ENCODE assay signal across 3 cellular contexts in genomic region chr12:121529184-121529583, GRCh38.
TF ChIP-seq lines count a peak whose summit lies in the region.

No MANE protein-coding gene starts in this region.

TF ChIP-seq in liver, 16 proteins besides CTCF, POLR2A, EP300 and RAD21 (continued from another document):
- TF ChIP-seq FOXA2 (IDR thresholded peaks at IDR 0.05): no peak
- TF ChIP-seq EGR1 (IDR thresholded peaks at IDR 0.05; ENCODE audit: low read depth in 2 of 2): no peak
- TF ChIP-seq YY1 (IDR thresholded peaks at IDR 0.05): no peak
- TF ChIP-seq ATF3 (IDR thresholded peaks at IDR 0.05): no peak
- TF ChIP-seq ZBTB33 (IDR thresholded peaks at IDR 0.05): no peak
- peak; percentile 60 to 67 for TF ChIP-seq RXRA (IDR thresholded peaks at IDR 0.05)
- no peak for TF ChIP-seq JUND (IDR thresholded peaks at IDR 0.05)
- TF ChIP-seq HNF4A (conservative IDR thresholded peaks at IDR 0.05): peak; percentile 73 to 85
- TF ChIP-seq HNF4G (IDR thresholded peaks at IDR 0.05): peak; percentile 51

TF ChIP-seq in HepG2, 621 proteins besides CTCF, POLR2A, EP300 and RAD21:
- no peak for TF ChIP-seq ZBTB39 (CRISPR knock-in tag; IDR thresholded peaks at IDR 0.05)
- no peak for TF ChIP-seq CHD4 (IDR thresholded peaks at IDR 0.05; ENCODE audit: borderline replicate concordance, low read length)
- TF ChIP-seq ZNF382 (CRISPR knock-in tag; IDR thresholded peaks at IDR 0.05; ENCODE audit: borderline replicate concordance): no peak
- no peak for TF ChIP-seq ZNF768 (CRISPR knock-in tag; IDR thresholded peaks at IDR 0.05)
- no peak for TF ChIP-seq SNAPC2 (CRISPR knock-in tag; IDR thresholded peaks at IDR 0.05)
- no peak for TF ChIP-seq ZNF3 (CRISPR knock-in tag; IDR thresholded peaks at IDR 0.05)
- TF ChIP-seq FOXA3 (CRISPR knock-in tag; IDR thresholded peaks at IDR 0.05): no peak
- no peak for TF ChIP-seq TRIM22 (IDR thresholded peaks at IDR 0.05)
- no peak for TF ChIP-seq ZFP36L1 (CRISPR knock-in tag; IDR thresholded peaks at IDR 0.05)
- TF ChIP-seq ZNF557 (CRISPR knock-in tag; IDR thresholded peaks at IDR 0.05): no peak
- no peak for TF ChIP-seq JUND (CRISPR knock-in tag; IDR thresholded peaks at IDR 0.05)

TF ChIP-seq in WTC11, 78 proteins besides CTCF, POLR2A, EP300 and RAD21:
- TF ChIP-seq ZSCAN18 (CRISPR knock-in tag; IDR thresholded peaks at IDR 0.05): no peak
- no peak for TF ChIP-seq FOXP1 (CRISPR knock-in tag; IDR thresholded peaks at IDR 0.05; ENCODE audit: borderline replicate concordance)
- TF ChIP-seq ARID4B (CRISPR knock-in tag; IDR thresholded peaks at IDR 0.05; ENCODE audit: borderline replicate concordance): no peak
- no peak for TF ChIP-seq GTF2I (CRISPR knock-in tag; conservative IDR thresholded peaks at IDR 0.05)
- no peak for TF ChIP-seq NFE2L1 (CRISPR knock-in tag; IDR thresholded peaks at IDR 0.05)
- no peak for TF ChIP-seq STAT6 (CRISPR knock-in tag; conservative IDR thresholded peaks at IDR 0.05; ENCODE audit: low read depth)
- TF ChIP-seq USF1 (CRISPR knock-in tag; IDR thresholded peaks at IDR 0.05): no peak
- no peak for TF ChIP-seq GRHL2 (CRISPR knock-in tag; IDR thresholded peaks at IDR 0.05; ENCODE audit: insufficient replicate concordance, severe bottlenecking)
- no peak for TF ChIP-seq ATF2 (CRISPR knock-in tag; IDR thresholded peaks at IDR 0.05; ENCODE audit: borderline replicate concordance, low read depth)
- no peak for TF ChIP-seq JUN (CRISPR knock-in tag; IDR thresholded peaks at IDR 0.05)
- no peak for TF ChIP-seq TP53 (CRISPR knock-in tag; IDR thresholded peaks at IDR 0.05)
- no peak for TF ChIP-seq PRRX2 (CRISPR knock-in tag; IDR thresholded peaks at IDR 0.05)
